22 cellular contexts compared by ENCODE assay signal in the genomic region with DNA sequence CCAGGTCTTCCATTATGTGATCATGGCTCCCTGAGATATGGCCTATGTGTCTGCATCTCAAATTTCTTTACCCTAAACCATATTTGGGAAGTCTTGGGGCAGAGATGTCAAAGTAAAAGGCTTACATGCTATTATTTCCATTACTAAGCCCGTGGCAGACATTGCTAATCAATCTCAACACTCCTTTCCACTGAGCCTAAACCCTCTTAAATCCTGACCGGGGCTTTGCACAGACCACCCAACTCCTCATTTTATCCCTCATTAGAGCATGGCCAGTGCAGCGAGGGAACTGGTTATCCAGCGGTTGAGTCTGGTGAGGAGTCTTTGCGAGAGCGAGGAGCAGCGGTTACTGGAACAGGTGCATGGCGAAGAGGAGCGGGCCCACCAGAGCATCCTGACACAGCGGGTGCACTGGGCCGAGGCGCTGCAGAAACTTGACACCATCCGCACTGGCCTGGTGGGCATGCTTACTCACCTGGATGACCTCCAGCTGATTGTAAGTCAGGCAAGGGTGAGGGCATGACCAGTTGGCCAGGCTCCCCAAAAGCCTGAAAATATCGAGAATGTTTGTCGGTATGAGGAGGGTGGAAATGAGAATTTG. TPM values are rescaled to one million over a fixed set of nuclear protein-coding genes. Genes with fewer than 3 reads are reported as not detected.
"Had no signal": no experiment of that assay in that cellular context is flagged by ENCODE, and none has a peak within 500 bp of the region (broad histone marks: within the 10 kb centered on the region; RNA-seq: fewer than 3 reads in every experiment).

No MANE protein-coding gene starts in this region.

- ATAC-seq: T-helper 17 cell had no signal

- H3K9me3 Mint-ChIP-seq: activated B cell treated with CpG ODN at 0.5 μM for 24 hours; activated CD4-positive, alpha-beta T cell treated with anti-CD3 and anti-CD28 coated beads, Interleukin-2, amount 10 ng/mL, durations not matched to agents 24 days and 14 days; activated naive CD4-positive, alpha-beta T cell treated with anti-CD3 and anti-CD28 coated beads, Interleukin-2, amount 10 ng/mL, durations not matched to agents 7 days and 5 days; activated naive CD8-positive, alpha-beta T cell treated with anti-CD3 and anti-CD28 coated beads for 36 hours; activated T-helper 2 cell treated with anti-CD3 and anti-CD28 coated beads, Interferon-gamma antibody, Interleukin-2, Interleukin-4, amounts not matched to agents 10 μg/mL and 5 μg/mL and 100 μg/mL, durations not matched to agents 14 hours and 24 hours and 36 hours had no signal

- H3K27me3 Mint-ChIP-seq: activated B cell treated with CpG ODN at 0.5 μM for 24 hours; activated CD4-positive, alpha-beta T cell treated with anti-CD3 and anti-CD28 coated beads, Interleukin-2, amount 10 ng/mL, durations not matched to agents 24 days and 14 days; activated naive CD4-positive, alpha-beta T cell treated with anti-CD3 and anti-CD28 coated beads, Interleukin-2, amount 10 ng/mL, durations not matched to agents 7 days and 5 days; activated naive CD8-positive, alpha-beta T cell treated with anti-CD3 and anti-CD28 coated beads for 36 hours had no signal

- H3K27ac Mint-ChIP-seq: activated B cell treated with CpG ODN at 0.5 μM for 24 hours; activated naive CD4-positive, alpha-beta T cell treated with anti-CD3 and anti-CD28 coated beads, Interleukin-2, amount 10 ng/mL, durations not matched to agents 7 days and 5 days; activated naive CD8-positive, alpha-beta T cell treated with anti-CD3 and anti-CD28 coated beads for 36 hours; activated T-helper 2 cell treated with anti-CD3 and anti-CD28 coated beads, Interferon-gamma antibody, Interleukin-2, Interleukin-4, amounts not matched to agents 10 μg/mL and 5 μg/mL and 100 μg/mL, durations not matched to agents 14 hours and 24 hours and 36 hours had no signal

- H3K36me3 Mint-ChIP-seq: activated naive CD4-positive, alpha-beta T cell treated with anti-CD3 and anti-CD28 coated beads, Interleukin-2, amount 10 ng/mL, durations not matched to agents 7 days and 5 days had no signal

- H3K4me3 Mint-ChIP-seq: activated B cell treated with CpG ODN at 0.5 μM for 24 hours; activated CD4-positive, alpha-beta T cell treated with anti-CD3 and anti-CD28 coated beads, Interleukin-2, amount 10 ng/mL, durations not matched to agents 24 days and 14 days; activated naive CD4-positive, alpha-beta T cell treated with anti-CD3 and anti-CD28 coated beads, Interleukin-2, amount 10 ng/mL, durations not matched to agents 7 days and 5 days; activated naive CD8-positive, alpha-beta T cell treated with anti-CD3 and anti-CD28 coated beads for 36 hours; T-helper 17 cell had no signal

- H3K4me1 Mint-ChIP-seq: activated B cell treated with CpG ODN at 0.5 μM for 24 hours; activated naive CD4-positive, alpha-beta T cell treated with anti-CD3 and anti-CD28 coated beads, Interleukin-2, amount 10 ng/mL, durations not matched to agents 7 days and 5 days had no signal

- DNase-seq: activated B cell treated with CpG ODN at 0.5 μM for 24 hours; activated CD4-positive, alpha-beta T cell treated with anti-CD3 and anti-CD28 coated beads for 1 hour; activated CD4-positive, alpha-beta T cell treated with anti-CD3 and anti-CD28 coated beads, Interleukin-2, amount 10 ng/mL, durations not matched to agents 24 days and 14 days; activated CD4-positive, alpha-beta T cell treated with anti-CD3 and anti-CD28 coated beads, Interleukin-2, amount 50 U/mL, for 48 hours; activated gamma-delta T cell treated with Interleukin-2 at 50 U/mL for 16 hours; activated naive CD4-positive, alpha-beta T cell treated with anti-CD3 and anti-CD28 coated beads, Interleukin-2, amount 10 ng/mL, durations not matched to agents 7 days and 5 days; activated naive CD8-positive, alpha-beta T cell treated with anti-CD3 and anti-CD28 coated beads for 36 hours; activated T-cell treated with anti-CD3 and anti-CD28 coated beads, Interleukin-2, amount 50 U/mL, for 48 hours; central memory CD4-positive, alpha-beta T cell; KG1; NCI-H1092; NCI-H1417 treated with DMSO at 0.1 percent for 48 hours; NCI-H1694; NCI-H2029; NCI-H2107; NCI-H510A treated with DMSO at 0.1 percent for 48 hours; SHP77 treated with DMSO at 0.1 percent for 48 hours; T-helper 17 cell; T-helper 9 cell had no signal

RNA-seq across cellular contexts. Expression of a gene that starts 11.0 kb away (rescaled TPM):
- total RNA-seq: LHCN-M2, M059J had no signal
